In genomic region chr2:233023007-233023760, GRCh38 we compare ENCODE assay signal across 26 cellular contexts. TPM values are rescaled to one million over a fixed set of nuclear protein-coding genes. Genes with fewer than 3 reads are reported as not detected.
"Had no signal": no experiment of that assay in that cellular context is flagged by ENCODE, and none has a peak within 500 bp of the region (broad histone marks: within the 10 kb centered on the region; RNA-seq: fewer than 3 reads in every experiment).

No MANE protein-coding gene starts in this region.

- H3K9me3 ChIP-seq: SJSA1 had no signal

- H3K36me3 ChIP-seq: SJSA1 had no signal

- H3K27ac ChIP-seq: KMS-11, SJSA1, SK-N-MC had no signal

- H3K4me3 ChIP-seq: SJSA1, SK-N-MC had no signal

- H3K27me3 ChIP-seq: SJSA1 had no signal

- H3K9ac ChIP-seq: KMS-11 had no signal

- ATAC-seq: PC-3 had no signal

- H3K4me2 ChIP-seq: KMS-11 had no signal

- DNase-seq: IMR-90, Kasumi-1, MM.1S, NCI-H1092 treated with DMSO at 0.1 percent for 48 hours, NCI-H1436, NCI-H187, NCI-H2029, NCI-H2081 treated with DMSO at 0.1 percent for 48 hours, NCI-H2171, NCI-H226, NCI-H446, NCI-H510A, NCI-H524 treated with DMSO at 0.1 percent for 48 hours, NCI-H69, NCI-H774, Right ventricle myocardium superior, RPMI8226, SIG-M5, SW 1271 had no signal

RNA-seq across cellular contexts. Expression of gene NEU2, which starts 9.3 kb away (rescaled TPM):
- total RNA-seq: HT-29, IMR-90, M059J, OCI-LY7, Right ventricle myocardium superior, SJSA1 had no signal
- polyA plus RNA-seq: IMR-90 had no signal

RNA-seq across cellular contexts. Expression of gene NGEF, which starts 10.1 kb away (rescaled TPM):
- total RNA-seq: Right ventricle myocardium superior had no signal

RNA-seq across cellular contexts. Expression of gene INPP5D, which starts 37.0 kb away (rescaled TPM):
- total RNA-seq: M059J had no signal
